Comparison of ENCODE assay signal across 13 cellular contexts in the genomic region with DNA sequence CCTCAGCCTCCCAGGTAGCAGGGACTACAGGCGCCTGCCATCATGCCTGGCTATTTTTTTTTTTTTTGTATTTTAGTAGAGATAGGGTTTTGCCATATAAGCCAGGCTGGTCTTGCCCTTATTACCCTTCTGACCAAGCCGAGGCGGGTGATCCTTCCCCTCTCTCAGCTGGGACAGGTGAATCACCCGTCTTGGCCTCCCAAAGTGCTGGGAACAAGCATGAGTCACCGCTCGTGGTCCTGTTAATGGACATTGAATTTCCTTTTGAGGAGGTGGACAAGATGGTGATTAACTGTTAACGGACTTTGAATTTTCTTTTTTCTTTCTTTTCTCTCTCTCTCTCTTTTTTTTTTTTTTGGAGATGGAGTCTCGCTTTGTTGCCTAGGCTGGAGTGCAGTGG. TPM values are rescaled to one million over a fixed set of nuclear protein-coding genes. Genes with fewer than 3 reads are reported as not detected.
DNase-seq lines count a peak whose midpoint lies in the region; ATAC-seq and TF ChIP-seq lines count a peak whose summit lies in the region.
"Had no signal": no experiment of that assay in that cellular context is flagged by ENCODE, and none has a peak within 500 bp of the region (broad histone marks: within the 10 kb centered on the region; RNA-seq: fewer than 3 reads in every experiment).

No MANE protein-coding gene starts in this region.

- H3K27ac ChIP-seq in RWPE1 (peak overlapping the region; percentile 74), fibroblast of lung (ENCODE audit: insufficient read depth, low read length) (no peak overlapping the region)
- H3K27ac ChIP-seq: dorsolateral prefrontal cortex, neural progenitor cell, upper lobe of left lung had no signal

- H2AFZ ChIP-seq in fibroblast of lung (ENCODE audit: low read length), result no peak overlapping the region
- H2AFZ ChIP-seq: neural progenitor cell had no signal

- POLR2A ChIA-PET in RWPE1 (lab: Yijun Ruan, JAX; ENCODE audit: low non-redundant PET), result interaction anchor here (0.7 kb wide), 1 partner anchor 281 kb away, joined by 3 read pairs; no protein-coding TSS in a partner anchor

- TF ChIP-seq CTCF in HFF-Myc (IDR thresholded peaks at IDR 0.05; ENCODE audit: low read depth, low read length, missing control alignments), result no peak
- no peak for TF ChIP-seq CTCF in RWPE1 (conservative IDR thresholded peaks at IDR 0.05; ENCODE audit: low read depth)
- no peak for TF ChIP-seq CTCF in fibroblast of lung (conservative IDR thresholded peaks at IDR 0.05 in 1 of 2, IDR thresholded peaks at IDR 0.05 in 1 of 2; ENCODE audit: low read depth in 1 of 2, low read length in 2 of 2)

- DNase-seq in AG08396 (ENCODE audit: low spot score) (peak; percentile 19), HFF-Myc (ENCODE audit: extremely low read depth, low read depth) (peak; percentile 49), RWPE1 (ENCODE audit: low spot score) (peak; percentile 80), fibroblast of lung (ENCODE audit: low read depth in 2 of 2) (peak; percentile 25 to 92), COR-L47 (lab: John Stamatoyannopoulos, UW) (no peak)
- no peak for DNase-seq in activated CD4-positive, alpha-beta T cell treated with anti-CD3 and anti-CD28 coated beads for 1 hour
- DNase-seq: dorsolateral prefrontal cortex, left ventricle myocardium superior, small intestine had no signal

- no peaks in the 10 kb centered on the region for H4K20me1 ChIP-seq in fibroblast of lung (ENCODE audit: control insufficient read depth, extremely low read depth, insufficient read depth, low read length)

- H3K27me3 ChIP-seq in fibroblast of lung (ENCODE audit: control insufficient read depth, insufficient read depth, low read length), result no peaks in the 10 kb centered on the region
- H3K27me3 ChIP-seq: upper lobe of left lung had no signal

- CTCF ChIA-PET in RWPE1 (lab: Yijun Ruan, JAX), result interaction anchor here (0.6 kb wide), 1 partner anchor 294 kb away, joined by 4 read pairs; no protein-coding TSS in a partner anchor

- no peaks in the 10 kb centered on the region for H3K4me1 ChIP-seq in fibroblast of lung (ENCODE audit: control insufficient read depth, extremely low read depth, insufficient read depth, low read length)
- H3K4me1 ChIP-seq: neural progenitor cell had no signal

- H3K4me3 ChIP-seq in HFF-Myc (replicated peaks; ENCODE audit: low read depth, low read length) (no peak overlapping the region), fibroblast of lung (replicated peaks in 1 of 4; ENCODE audit: control extremely low read depth in 1 of 4, insufficient read depth in 1 of 4, low read depth in 3 of 4, low read length in 4 of 4) (no peak overlapping the region)
- H3K4me3 ChIP-seq: dorsolateral prefrontal cortex, neural progenitor cell, upper lobe of left lung had no signal

- H3K9me3 ChIP-seq in fibroblast of lung (ENCODE audit: control insufficient read depth, insufficient read depth, low read depth, low read length), result no peaks in the 10 kb centered on the region
- H3K9me3 ChIP-seq: upper lobe of left lung had no signal

- H3K9ac ChIP-seq in fibroblast of lung (ENCODE audit: insufficient read depth, low read length), result no peak overlapping the region
- H3K9ac ChIP-seq: neural progenitor cell had no signal

- no peak for ATAC-seq in activated CD4-positive, CD25-positive, alpha-beta regulatory T cell treated with anti-CD3 and anti-CD28 coated beads, Interleukin-2, amount 50 U/mL, for 24 hours
- no peak for ATAC-seq in GM18858 (IDR thresholded peaks at IDR 0.05; ENCODE audit: unreplicated experiment)
- ATAC-seq: left ventricle myocardium superior had no signal

- no peaks in the 10 kb centered on the region for H3K36me3 ChIP-seq in fibroblast of lung (ENCODE audit: control insufficient read depth, insufficient read depth, low read length)
- H3K36me3 ChIP-seq: neural progenitor cell, upper lobe of left lung had no signal

- no peak overlapping the region for H3K4me2 ChIP-seq in fibroblast of lung (ENCODE audit: extremely low read depth, insufficient read depth, low read length)
- H3K4me2 ChIP-seq: neural progenitor cell had no signal

- H3K79me2 ChIP-seq in fibroblast of lung (ENCODE audit: control insufficient read depth, insufficient read depth, low read length), result no peaks in the 10 kb centered on the region

RNA-seq across cellular contexts. Expression of a gene that starts 10.6 kb away (rescaled TPM):
- not detected in 2 replicates for total RNA-seq in fibroblast of lung
- not detected in 2 replicates for polyA plus RNA-seq in fibroblast of lung
- polyA plus RNA-seq in fibroblast of lung (2012), result not detected in 2 replicates
- not detected in 2 replicates for polyA minus RNA-seq in fibroblast of lung (ENCODE audit: low replicate concordance)
- total RNA-seq: left ventricle myocardium superior had no signal

RNA-seq across cellular contexts. Expression of a gene that starts 49.5 kb away (rescaled TPM):
- 0.26 and 0.66 TPM in 2 replicates for total RNA-seq in fibroblast of lung
- 0.22 and 0.40 TPM in 2 replicates for polyA plus RNA-seq in fibroblast of lung
- 0.37 and 0.54 TPM in 2 replicates for polyA plus RNA-seq in fibroblast of lung (2012)
- polyA minus RNA-seq in fibroblast of lung (ENCODE audit: low replicate concordance), result not detected in 2 replicates

Comparison
In these comparisons a context has a peak if more than half of its experiments do, and no peak if none do; other contexts are left out.
1. DNase-seq: peak in AG08396 (single experiment), HFF-Myc (single experiment), RWPE1 (single experiment) and fibroblast of lung (2 of 2); none in activated CD4-positive, alpha-beta T cell treated with anti-CD3 and anti-CD28 coated beads for 1 hour (single experiment) and COR-L47 (single experiment).